ENCODE assay signal across 24 cellular contexts in the genomic region with DNA sequence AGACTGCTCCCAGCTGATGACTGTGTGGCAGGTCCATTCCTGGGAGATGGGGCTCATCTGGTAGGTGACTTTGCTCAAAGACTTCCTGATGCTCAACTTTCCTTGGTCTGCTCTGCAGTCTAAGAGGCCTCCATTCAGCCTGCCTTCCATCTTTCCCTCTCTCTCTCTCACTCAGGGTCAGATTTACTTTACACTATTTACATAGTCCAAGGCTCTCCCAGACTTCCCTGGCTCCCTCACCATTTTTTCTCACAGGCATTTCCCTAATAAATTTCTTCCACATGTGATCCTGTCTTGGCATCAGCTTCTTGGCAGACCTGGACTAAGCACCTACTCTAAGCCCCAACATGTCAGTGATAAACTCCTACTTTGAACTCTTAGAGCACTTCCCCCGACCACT.
"Had no signal": no experiment of that assay in that cellular context is flagged by ENCODE, and none has a peak within 500 bp of the region (broad histone marks: within the 10 kb centered on the region; RNA-seq: fewer than 3 reads in every experiment).

No MANE protein-coding gene starts in this region.

- H3K27ac ChIP-seq: colonic mucosa, epithelial cell of prostate, esophagus squamous epithelium, gastrocnemius medialis, heart right ventricle, left lung, lower lobe of right lung had no signal

- FAIRE-seq: endometrium, islet of Langerhans, keratinocyte had no signal

- DNase-seq: colonic mucosa; cortex of kidney; effector CD8-positive, alpha-beta T cell; effector memory CD8-positive, alpha-beta T cell; endodermal cell; erythroblast; esophagus squamous epithelium; foreskin fibroblast; foreskin melanocyte; gastrocnemius medialis; glutamatergic neuron; head of caudate nucleus; heart right ventricle; hippocampal formation; left cardiac atrium; left lung; left ventricle myocardium superior; lower lobe of right lung; mucosa of descending colon had no signal

- ATAC-seq: effector memory CD8-positive, alpha-beta T cell; esophagus mucosa; gastrocnemius medialis; heart right ventricle; left cardiac atrium; left lung; left ventricle myocardium superior; lower lobe of right lung; mucosa of descending colon had no signal

- H3K36me3 ChIP-seq: colonic mucosa, esophagus squamous epithelium, gastrocnemius medialis, heart right ventricle, left lung, lower lobe of right lung had no signal

- H3K9me3 ChIP-seq: colonic mucosa, esophagus squamous epithelium, gastrocnemius medialis, heart right ventricle, left lung, lower lobe of right lung, mucosa of descending colon had no signal

- H3K27me3 ChIP-seq: colonic mucosa, esophagus squamous epithelium, gastrocnemius medialis, left lung had no signal

- H3K4me3 ChIP-seq: colonic mucosa, esophagus squamous epithelium, gastrocnemius medialis, heart right ventricle, left lung, lower lobe of right lung, mucosa of descending colon had no signal

- H3K4me1 ChIP-seq: colonic mucosa, esophagus squamous epithelium, gastrocnemius medialis, heart right ventricle, left lung, lower lobe of right lung had no signal
